Comparison of ENCODE assay signal across 2 cellular contexts in genomic region chr7:28103984-28104628, GRCh38.
TF ChIP-seq lines count a peak whose summit lies in the region.

No MANE protein-coding gene starts in this region.

TF ChIP-seq in HepG2, 621 proteins besides CTCF, POLR2A, EP300 and RAD21 (continued from another document):
- TF ChIP-seq, protein P1, sequence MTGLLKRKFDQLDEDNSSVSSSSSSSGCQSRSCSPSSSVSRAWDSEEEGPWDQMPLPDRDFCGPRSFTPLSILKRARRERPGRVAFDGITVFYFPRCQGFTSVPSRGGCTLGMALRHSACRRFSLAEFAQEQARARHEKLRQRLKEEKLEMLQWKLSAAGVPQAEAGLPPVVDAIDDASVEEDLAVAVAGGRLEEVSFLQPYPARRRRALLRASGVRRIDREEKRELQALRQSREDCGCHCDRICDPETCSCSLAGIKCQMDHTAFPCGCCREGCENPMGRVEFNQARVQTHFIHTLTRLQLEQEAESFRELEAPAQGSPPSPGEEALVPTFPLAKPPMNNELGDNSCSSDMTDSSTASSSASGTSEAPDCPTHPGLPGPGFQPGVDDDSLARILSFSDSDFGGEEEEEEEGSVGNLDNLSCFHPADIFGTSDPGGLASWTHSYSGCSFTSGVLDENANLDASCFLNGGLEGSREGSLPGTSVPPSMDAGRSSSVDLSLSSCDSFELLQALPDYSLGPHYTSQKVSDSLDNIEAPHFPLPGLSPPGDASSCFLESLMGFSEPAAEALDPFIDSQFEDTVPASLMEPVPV (CRISPR knock-in tag; IDR thresholded peaks at IDR 0.05), result no peak
- TF ChIP-seq, protein P2, sequence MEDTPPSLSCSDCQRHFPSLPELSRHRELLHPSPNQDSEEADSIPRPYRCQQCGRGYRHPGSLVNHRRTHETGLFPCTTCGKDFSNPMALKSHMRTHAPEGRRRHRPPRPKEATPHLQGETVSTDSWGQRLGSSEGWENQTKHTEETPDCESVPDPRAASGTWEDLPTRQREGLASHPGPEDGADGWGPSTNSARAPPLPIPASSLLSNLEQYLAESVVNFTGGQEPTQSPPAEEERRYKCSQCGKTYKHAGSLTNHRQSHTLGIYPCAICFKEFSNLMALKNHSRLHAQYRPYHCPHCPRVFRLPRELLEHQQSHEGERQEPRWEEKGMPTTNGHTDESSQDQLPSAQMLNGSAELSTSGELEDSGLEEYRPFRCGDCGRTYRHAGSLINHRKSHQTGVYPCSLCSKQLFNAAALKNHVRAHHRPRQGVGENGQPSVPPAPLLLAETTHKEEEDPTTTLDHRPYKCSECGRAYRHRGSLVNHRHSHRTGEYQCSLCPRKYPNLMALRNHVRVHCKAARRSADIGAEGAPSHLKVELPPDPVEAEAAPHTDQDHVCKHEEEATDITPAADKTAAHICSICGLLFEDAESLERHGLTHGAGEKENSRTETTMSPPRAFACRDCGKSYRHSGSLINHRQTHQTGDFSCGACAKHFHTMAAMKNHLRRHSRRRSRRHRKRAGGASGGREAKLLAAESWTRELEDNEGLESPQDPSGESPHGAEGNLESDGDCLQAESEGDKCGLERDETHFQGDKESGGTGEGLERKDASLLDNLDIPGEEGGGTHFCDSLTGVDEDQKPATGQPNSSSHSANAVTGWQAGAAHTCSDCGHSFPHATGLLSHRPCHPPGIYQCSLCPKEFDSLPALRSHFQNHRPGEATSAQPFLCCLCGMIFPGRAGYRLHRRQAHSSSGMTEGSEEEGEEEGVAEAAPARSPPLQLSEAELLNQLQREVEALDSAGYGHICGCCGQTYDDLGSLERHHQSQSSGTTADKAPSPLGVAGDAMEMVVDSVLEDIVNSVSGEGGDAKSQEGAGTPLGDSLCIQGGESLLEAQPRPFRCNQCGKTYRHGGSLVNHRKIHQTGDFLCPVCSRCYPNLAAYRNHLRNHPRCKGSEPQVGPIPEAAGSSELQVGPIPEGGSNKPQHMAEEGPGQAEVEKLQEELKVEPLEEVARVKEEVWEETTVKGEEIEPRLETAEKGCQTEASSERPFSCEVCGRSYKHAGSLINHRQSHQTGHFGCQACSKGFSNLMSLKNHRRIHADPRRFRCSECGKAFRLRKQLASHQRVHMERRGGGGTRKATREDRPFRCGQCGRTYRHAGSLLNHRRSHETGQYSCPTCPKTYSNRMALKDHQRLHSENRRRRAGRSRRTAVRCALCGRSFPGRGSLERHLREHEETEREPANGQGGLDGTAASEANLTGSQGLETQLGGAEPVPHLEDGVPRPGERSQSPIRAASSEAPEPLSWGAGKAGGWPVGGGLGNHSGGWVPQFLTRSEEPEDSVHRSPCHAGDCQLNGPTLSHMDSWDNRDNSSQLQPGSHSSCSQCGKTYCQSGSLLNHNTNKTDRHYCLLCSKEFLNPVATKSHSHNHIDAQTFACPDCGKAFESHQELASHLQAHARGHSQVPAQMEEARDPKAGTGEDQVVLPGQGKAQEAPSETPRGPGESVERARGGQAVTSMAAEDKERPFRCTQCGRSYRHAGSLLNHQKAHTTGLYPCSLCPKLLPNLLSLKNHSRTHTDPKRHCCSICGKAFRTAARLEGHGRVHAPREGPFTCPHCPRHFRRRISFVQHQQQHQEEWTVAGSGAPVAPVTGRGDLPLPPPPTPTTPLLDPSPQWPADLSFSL (CRISPR knock-in tag; IDR thresholded peaks at IDR 0.05), result no peak
- no peak for TF ChIP-seq TCF7L2 (IDR thresholded peaks at IDR 0.05; ENCODE audit: low read depth, low read length)
- no peak for TF ChIP-seq ZNF746 (CRISPR knock-in tag; IDR thresholded peaks at IDR 0.05)
- TF ChIP-seq HMG20A (CRISPR knock-in tag; IDR thresholded peaks at IDR 0.05; ENCODE audit: borderline replicate concordance), result no peak
- TF ChIP-seq, protein P3, sequence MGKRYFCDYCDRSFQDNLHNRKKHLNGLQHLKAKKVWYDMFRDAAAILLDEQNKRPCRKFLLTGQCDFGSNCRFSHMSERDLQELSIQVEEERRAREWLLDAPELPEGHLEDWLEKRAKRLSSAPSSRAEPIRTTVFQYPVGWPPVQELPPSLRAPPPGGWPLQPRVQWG (CRISPR knock-in tag; IDR thresholded peaks at IDR 0.05; ENCODE audit: borderline replicate concordance, low read depth), result no peak
- TF ChIP-seq, protein P4, sequence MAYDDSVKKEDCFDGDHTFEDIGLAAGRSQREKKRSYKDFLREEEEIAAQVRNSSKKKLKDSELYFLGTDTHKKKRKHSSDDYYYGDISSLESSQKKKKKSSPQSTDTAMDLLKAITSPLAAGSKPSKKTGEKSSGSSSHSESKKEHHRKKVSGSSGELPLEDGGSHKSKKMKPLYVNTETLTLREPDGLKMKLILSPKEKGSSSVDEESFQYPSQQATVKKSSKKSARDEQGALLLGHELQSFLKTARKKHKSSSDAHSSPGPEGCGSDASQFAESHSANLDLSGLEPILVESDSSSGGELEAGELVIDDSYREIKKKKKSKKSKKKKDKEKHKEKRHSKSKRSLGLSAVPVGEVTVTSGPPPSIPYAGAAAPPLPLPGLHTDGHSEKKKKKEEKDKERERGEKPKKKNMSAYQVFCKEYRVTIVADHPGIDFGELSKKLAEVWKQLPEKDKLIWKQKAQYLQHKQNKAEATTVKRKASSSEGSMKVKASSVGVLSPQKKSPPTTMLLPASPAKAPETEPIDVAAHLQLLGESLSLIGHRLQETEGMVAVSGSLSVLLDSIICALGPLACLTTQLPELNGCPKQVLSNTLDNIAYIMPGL (CRISPR knock-in tag; IDR thresholded peaks at IDR 0.05; ENCODE audit: borderline replicate concordance in 1 of 2, low read depth in 1 of 2), result no peak
- TF ChIP-seq IRX3 (CRISPR knock-in tag; IDR thresholded peaks at IDR 0.05; ENCODE audit: borderline replicate concordance, low read depth), result no peak
- TF ChIP-seq ZNF644 (CRISPR knock-in tag; IDR thresholded peaks at IDR 0.05; ENCODE audit: low read depth), result no peak
- no peak for TF ChIP-seq PHF8 (CRISPR knock-in tag; IDR thresholded peaks at IDR 0.05)
- no peak for TF ChIP-seq KAT2B (IDR thresholded peaks at IDR 0.05; ENCODE audit: borderline replicate concordance, low read depth, low read length)
- no peak for TF ChIP-seq ZNF775 (CRISPR knock-in tag; IDR thresholded peaks at IDR 0.05; ENCODE audit: borderline replicate concordance)
- no peak for TF ChIP-seq GPN1 (CRISPR knock-in tag; IDR thresholded peaks at IDR 0.05; ENCODE audit: borderline replicate concordance)
- no peak for TF ChIP-seq TBX2 (CRISPR knock-in tag; IDR thresholded peaks at IDR 0.05; ENCODE audit: borderline replicate concordance)
- TF ChIP-seq ZNF30 (CRISPR knock-in tag; IDR thresholded peaks at IDR 0.05), result no peak

TF ChIP-seq in K562, 482 proteins besides CTCF, POLR2A, EP300 and RAD21 (continued from another document):
- no peak for TF ChIP-seq ZSCAN32 (CRISPR knock-in tag; IDR thresholded peaks at IDR 0.05)
